Comparison of ENCODE assay signal across 13 cellular contexts in the genomic region with DNA sequence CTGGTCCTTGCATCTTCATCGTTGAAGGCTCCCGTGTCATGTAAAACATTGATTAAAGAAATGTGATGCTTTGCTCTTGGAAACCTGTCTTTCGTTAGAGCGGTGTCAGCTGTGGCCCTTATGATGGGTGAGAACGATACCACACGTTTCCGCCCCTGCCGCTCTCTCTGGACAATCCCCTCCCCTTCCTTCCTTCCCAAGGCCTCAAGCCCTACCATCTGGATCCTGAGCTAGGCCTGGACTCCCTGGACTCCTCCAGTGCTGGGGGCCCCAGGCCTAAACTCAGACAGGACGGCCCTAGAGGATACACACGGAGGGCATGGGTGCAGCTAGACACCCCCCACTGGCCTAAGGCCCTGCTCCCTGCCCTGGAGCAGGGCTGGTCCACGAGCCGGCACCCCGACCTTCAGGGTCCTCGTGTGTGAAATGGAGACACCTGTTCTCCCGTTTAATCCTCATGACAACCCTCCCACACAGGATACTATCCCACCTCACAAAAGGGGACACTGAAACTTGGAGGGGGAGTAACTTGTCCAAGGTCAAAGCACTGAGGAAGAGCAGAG. TPM values are rescaled to one million over a fixed set of nuclear protein-coding genes. Genes with fewer than 3 reads are reported as not detected.
DNase-seq lines count a peak whose midpoint lies in the region; ATAC-seq and TF ChIP-seq lines count a peak whose summit lies in the region.
"Had no signal": no experiment of that assay in that cellular context is flagged by ENCODE, and none has a peak within 500 bp of the region (broad histone marks: within the 10 kb centered on the region; RNA-seq: fewer than 3 reads in every experiment).

No MANE protein-coding gene starts in this region.

- H3K4me1 ChIP-seq in mesenchymal stem cell (ENCODE audit: control insufficient read depth, insufficient read depth, low read depth, low read length): peaks cover 69% of the 10 kb centered on the region
- H3K4me1 ChIP-seq in thyroid gland: peaks cover 32 to 53% of the 10 kb centered on the region in 2 donors

- no peak overlapping the region for H3K23ac ChIP-seq in mesenchymal stem cell (ENCODE audit: low read length in 2 of 2)

- no peaks in the 10 kb centered on the region for H3K9me3 Mint-ChIP-seq in WTC11
- H3K9me3 Mint-ChIP-seq in T-helper 2 cell treated with Interferon-gamma antibody and Interleukin-4, amounts not matched to agents 5 μg/mL and 100 μg/mL, for 36 hours: no peaks in the 10 kb centered on the region
- H3K9me3 Mint-ChIP-seq in activated T-helper 2 cell treated with anti-CD3 and anti-CD28 coated beads, Interferon-gamma antibody, Interleukin-2, Interleukin-4, amounts not matched to agents 10 μg/mL and 5 μg/mL and 100 μg/mL, durations not matched to agents 14 hours and 24 hours and 36 hours: no peaks in the 10 kb centered on the region
- H3K9me3 Mint-ChIP-seq: activated T-helper 1 cell treated with anti-CD3 and anti-CD28 coated beads, Interleukin-12 subunit alpha, Interleukin-12 subunit beta, Interleukin-2, Interleukin-4 antibody, amounts not matched to agents 30 ng/mL and 10 ng/mL and 1 ng/mL, durations not matched to agents 14 hours and 24 hours and 36 hours had no signal

- H3K36me3 Mint-ChIP-seq in WTC11: no peaks in the 10 kb centered on the region
- no peaks in the 10 kb centered on the region for H3K36me3 Mint-ChIP-seq in T-helper 2 cell treated with Interferon-gamma antibody and Interleukin-4, amounts not matched to agents 5 μg/mL and 100 μg/mL, for 36 hours (ENCODE audit: low read depth)
- no peaks in the 10 kb centered on the region for H3K36me3 Mint-ChIP-seq in activated T-helper 2 cell treated with anti-CD3 and anti-CD28 coated beads, Interferon-gamma antibody, Interleukin-2, Interleukin-4, amounts not matched to agents 10 μg/mL and 5 μg/mL and 100 μg/mL, durations not matched to agents 14 hours and 24 hours and 36 hours (ENCODE audit: low read depth)

- intact Hi-C loops in Right ventricle myocardium inferior (cut with DNase I): no loop called here
- intact Hi-C loops in left ventricle myocardium superior (cut with micrococcal nuclease): no loop called here
- intact Hi-C loops in thyroid gland (cut with DNase I): no loop called here
- intact Hi-C loops in activated T-helper 2 cell treated with anti-CD3 and anti-CD28 coated beads, Interferon-gamma antibody, Interleukin-2, Interleukin-4, amounts not matched to agents 10 μg/mL and 5 μg/mL and 100 μg/mL, durations not matched to agents 14 hours and 24 hours and 36 hours (cut with micrococcal nuclease): no loop called here

- H3K18ac ChIP-seq in mesenchymal stem cell (ENCODE audit: low read depth in 1 of 2, low read length in 2 of 2): no peak overlapping the region

- H2BK12ac ChIP-seq in mesenchymal stem cell (ENCODE audit: low read length in 2 of 2): no peak overlapping the region

- H3K27me3 ChIP-seq in mesenchymal stem cell (ENCODE audit: control insufficient read depth in 1 of 2, insufficient read depth in 1 of 2, low read length in 2 of 2): no peaks in the 10 kb centered on the region
- H3K27me3 ChIP-seq in thyroid gland: no peaks in the 10 kb centered on the region
- H3K27me3 ChIP-seq: SJSA1, upper lobe of left lung had no signal

- H3K27ac ChIP-seq in mesenchymal stem cell (ENCODE audit: low read length, poor library complexity, severe bottlenecking) (no peak overlapping the region), thyroid gland (peak overlapping the region; percentile 92 to 95 (median 95))
- H3K27ac ChIP-seq: SJSA1 had no signal

- WGBS in mesenchymal stem cell: 88% methylated on average over 11 of the region's 15 CpGs
- 73 to 83% methylated on average over 15 of the region's 15 CpGs for WGBS in thyroid gland, 2 donors

- H3K4me2 ChIP-seq in mesenchymal stem cell (ENCODE audit: low read length, poor library complexity, severe bottlenecking): no peak overlapping the region

- no peak for TF ChIP-seq POLR2A in thyroid gland (IDR thresholded peaks at IDR 0.05)

- POLR2A ChIA-PET in WTC11 (lab: Charles Lee): no interaction called here

- H3K4me3 ChIP-seq in mesenchymal stem cell (ENCODE audit: insufficient read depth in 1 of 2, low read depth in 1 of 2, low read length in 2 of 2) (no peak overlapping the region), thyroid gland (replicated peaks in 1 of 3) (no peak overlapping the region)
- H3K4me3 ChIP-seq: SJSA1, upper lobe of left lung had no signal

- no peaks in the 10 kb centered on the region for H3K27me3 Mint-ChIP-seq in WTC11 (ENCODE audit: low read depth)
- peaks cover 9% of the 10 kb centered on the region for H3K27me3 Mint-ChIP-seq in T-helper 2 cell treated with Interferon-gamma antibody and Interleukin-4, amounts not matched to agents 5 μg/mL and 100 μg/mL, for 36 hours (ENCODE audit: low read depth)
- peaks cover 2% of the 10 kb centered on the region for H3K27me3 Mint-ChIP-seq in activated T-helper 2 cell treated with anti-CD3 and anti-CD28 coated beads, Interferon-gamma antibody, Interleukin-2, Interleukin-4, amounts not matched to agents 10 μg/mL and 5 μg/mL and 100 μg/mL, durations not matched to agents 14 hours and 24 hours and 36 hours (ENCODE audit: low read depth)

- H3K79me1 ChIP-seq in mesenchymal stem cell (replicated peaks; ENCODE audit: low read length, poor library complexity, severe bottlenecking): peaks cover 33% of the 10 kb centered on the region

- H3K9me3 ChIP-seq in mesenchymal stem cell (ENCODE audit: control insufficient read depth, low read length) (no peaks in the 10 kb centered on the region), thyroid gland (no peaks in the 10 kb centered on the region)
- H3K9me3 ChIP-seq: SJSA1, upper lobe of left lung had no signal

- H3K36me3 ChIP-seq in mesenchymal stem cell (ENCODE audit: control insufficient read depth in 1 of 2, insufficient read depth in 2 of 2, low read depth in 1 of 2, low read length in 2 of 2) (peaks cover 8 to 18% of the 10 kb centered on the region in 2 experiments), thyroid gland (no peaks in the 10 kb centered on the region)
- H3K36me3 ChIP-seq: SJSA1, upper lobe of left lung had no signal

- no peak overlapping the region for H2BK5ac ChIP-seq in mesenchymal stem cell (ENCODE audit: low read depth, low read length, poor library complexity, severe bottlenecking)

- no peak overlapping the region for H4K8ac ChIP-seq in mesenchymal stem cell (ENCODE audit: low read length)

- no peak overlapping the region for H2BK15ac ChIP-seq in mesenchymal stem cell (ENCODE audit: low read depth, poor library complexity, severe bottlenecking)

- H2AK5ac ChIP-seq in mesenchymal stem cell (ENCODE audit: low read length, severe bottlenecking): peak overlapping the region; percentile 60

- H3K4me3 Mint-ChIP-seq in WTC11: no peak overlapping the region
- no peak overlapping the region for H3K4me3 Mint-ChIP-seq in T-helper 2 cell treated with Interferon-gamma antibody and Interleukin-4, amounts not matched to agents 5 μg/mL and 100 μg/mL, for 36 hours
- H3K4me3 Mint-ChIP-seq in activated T-helper 2 cell treated with anti-CD3 and anti-CD28 coated beads, Interferon-gamma antibody, Interleukin-2, Interleukin-4, amounts not matched to agents 10 μg/mL and 5 μg/mL and 100 μg/mL, durations not matched to agents 14 hours and 24 hours and 36 hours (ENCODE audit: low read depth): no peak overlapping the region
- H3K4me3 Mint-ChIP-seq: activated T-helper 1 cell treated with anti-CD3 and anti-CD28 coated beads, Interleukin-12 subunit alpha, Interleukin-12 subunit beta, Interleukin-2, Interleukin-4 antibody, amounts not matched to agents 30 ng/mL and 10 ng/mL and 1 ng/mL, durations not matched to agents 14 hours and 24 hours and 36 hours had no signal

- peaks cover 41% of the 10 kb centered on the region for H3K4me1 Mint-ChIP-seq in WTC11
- no peaks in the 10 kb centered on the region for H3K4me1 Mint-ChIP-seq in T-helper 2 cell treated with Interferon-gamma antibody and Interleukin-4, amounts not matched to agents 5 μg/mL and 100 μg/mL, for 36 hours (ENCODE audit: low read depth)
- H3K4me1 Mint-ChIP-seq in activated T-helper 2 cell treated with anti-CD3 and anti-CD28 coated beads, Interferon-gamma antibody, Interleukin-2, Interleukin-4, amounts not matched to agents 10 μg/mL and 5 μg/mL and 100 μg/mL, durations not matched to agents 14 hours and 24 hours and 36 hours (ENCODE audit: low read depth): no peaks in the 10 kb centered on the region

- peak overlapping the region in 1 of 2 experiments; percentile 9 for H3K14ac ChIP-seq in mesenchymal stem cell (ENCODE audit: low read length in 2 of 2)

- H2AFZ ChIP-seq in mesenchymal stem cell (ENCODE audit: low read depth, low read length): no peak overlapping the region

- DNase-seq in Right ventricle myocardium inferior (ENCODE audit: missing footprints) (peak; percentile 17), left ventricle myocardium superior (no peak), WTC11 (ENCODE audit: low spot score) (no peak), mesenchymal stem cell (no peak), thyroid gland (no peak), NCI-H748 (lab: John Stamatoyannopoulos, UW; ENCODE audit: unreplicated experiment) (no peak)
- no peak for DNase-seq in T-helper 2 cell treated with Interferon-gamma antibody and Interleukin-4, amounts not matched to agents 5 μg/mL and 100 μg/mL, for 36 hours (ENCODE audit: low spot score)
- DNase-seq in activated T-helper 2 cell treated with anti-CD3 and anti-CD28 coated beads, Interferon-gamma antibody, Interleukin-2, Interleukin-4, amounts not matched to agents 10 μg/mL and 5 μg/mL and 100 μg/mL, durations not matched to agents 14 hours and 24 hours and 36 hours (ENCODE audit: low spot score): no peak
- DNase-seq: activated CD4-positive, alpha-beta T cell treated with anti-CD3 and anti-CD28 coated beads for 1 hour; NCI-H146 had no signal

- CTCF ChIA-PET in WTC11 (lab: Charles Lee): interaction anchor here (1.1 to 1.6 kb wide), 2 partner anchors 26 to 64 kb away, joined by 3 to 17 read pairs; no protein-coding TSS in a partner anchor

- no peak overlapping the region for H2BK120ac ChIP-seq in mesenchymal stem cell (ENCODE audit: low read depth, low read length)

- H3K27ac Mint-ChIP-seq in WTC11: peak overlapping the region; percentile 81; the same call in 1 of the 2 replicates
- H3K27ac Mint-ChIP-seq in T-helper 2 cell treated with Interferon-gamma antibody and Interleukin-4, amounts not matched to agents 5 μg/mL and 100 μg/mL, for 36 hours: no peak overlapping the region
- H3K27ac Mint-ChIP-seq in activated T-helper 2 cell treated with anti-CD3 and anti-CD28 coated beads, Interferon-gamma antibody, Interleukin-2, Interleukin-4, amounts not matched to agents 10 μg/mL and 5 μg/mL and 100 μg/mL, durations not matched to agents 14 hours and 24 hours and 36 hours: no peak overlapping the region
- H3K27ac Mint-ChIP-seq: activated T-helper 1 cell treated with anti-CD3 and anti-CD28 coated beads, Interleukin-12 subunit alpha, Interleukin-12 subunit beta, Interleukin-2, Interleukin-4 antibody, amounts not matched to agents 30 ng/mL and 10 ng/mL and 1 ng/mL, durations not matched to agents 14 hours and 24 hours and 36 hours had no signal

- H3K4ac ChIP-seq in mesenchymal stem cell (ENCODE audit: low read depth in 1 of 2, low read length in 2 of 2): no peak overlapping the region

- no peak for ATAC-seq in Right ventricle myocardium inferior
- no peak for ATAC-seq in left ventricle myocardium superior
- ATAC-seq in WTC11: no peak

- H4K91ac ChIP-seq in mesenchymal stem cell (ENCODE audit: low read length): no peak overlapping the region

- H3K9ac ChIP-seq in mesenchymal stem cell (ENCODE audit: low read length): no peak overlapping the region

- TF ChIP-seq CTCF in WTC11 (IDR thresholded peaks at IDR 0.05) (no peak), thyroid gland (IDR thresholded peaks at IDR 0.05) (no peak)

RNA-seq across cellular contexts. Expression of gene BIN1, which starts 13.2 kb away (rescaled TPM):
- total RNA-seq in Right ventricle myocardium inferior (17.9 TPM), left ventricle myocardium superior (15.0 TPM), WTC11 (2021) (38.9 to 42.5 TPM (median 41.6 TPM) in 3 replicates), thyroid gland (10 to 100 TPM; 49.2 to 68.3 (median 64.2) TPM)
- 61.3 TPM for polyA plus RNA-seq in mesenchymal stem cell (2013, experiment 1 of 2)
- polyA plus RNA-seq in mesenchymal stem cell (2013, experiment 2 of 2): 58.6 TPM
- 48.1 and 51.7 TPM in 2 replicates for total RNA-seq in activated T-helper 2 cell treated with anti-CD3 and anti-CD28 coated beads, Interferon-gamma antibody, Interleukin-2, Interleukin-4, amounts not matched to agents 10 μg/mL and 5 μg/mL and 100 μg/mL, durations not matched to agents 14 hours and 24 hours and 36 hours
